11 cellular contexts compared by ENCODE assay signal in the genomic region with DNA sequence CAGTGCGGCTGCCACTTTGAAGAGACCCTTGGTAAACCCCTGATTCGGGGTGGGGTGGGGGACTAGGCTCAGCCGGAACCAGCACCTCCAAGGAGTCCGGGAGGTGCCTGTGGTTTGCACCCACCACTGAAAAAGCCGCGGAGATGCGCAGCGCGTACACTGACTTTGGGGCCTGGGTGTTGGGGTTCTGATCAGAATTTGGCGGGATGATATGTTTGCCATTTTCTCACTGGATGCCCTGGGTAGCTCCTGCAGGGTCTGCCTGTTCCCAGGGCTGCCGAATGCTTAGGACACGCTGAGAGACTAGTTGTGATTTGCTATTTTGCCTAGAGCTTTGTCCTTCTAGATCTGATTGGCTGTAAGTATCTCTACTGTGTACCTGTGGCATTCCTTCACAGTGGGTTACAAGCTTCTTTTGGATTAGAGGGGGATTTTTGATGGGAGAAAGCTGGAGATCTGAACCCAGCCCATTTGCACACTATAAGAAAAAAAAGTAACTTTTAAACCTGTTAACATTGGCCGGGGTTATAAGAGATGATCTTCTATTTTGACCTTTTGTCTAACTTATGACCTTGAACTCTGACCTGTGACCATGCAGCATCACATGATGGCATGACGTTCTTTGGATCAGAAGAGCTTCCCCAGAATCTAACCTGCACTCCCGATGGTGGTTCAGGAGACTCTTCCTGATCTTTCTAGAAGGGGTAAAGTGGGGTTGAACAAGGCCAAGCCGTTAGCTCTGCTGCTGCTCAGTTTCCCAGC. TPM values are rescaled to one million over a fixed set of nuclear protein-coding genes. Genes with fewer than 3 reads are reported as not detected.
DNase-seq lines count a peak whose midpoint lies in the region; ATAC-seq and TF ChIP-seq lines count a peak whose summit lies in the region.
"Had no signal": no experiment of that assay in that cellular context is flagged by ENCODE, and none has a peak within 500 bp of the region (broad histone marks: within the 10 kb centered on the region; RNA-seq: fewer than 3 reads in every experiment).

No MANE protein-coding gene starts in this region.

- peak overlapping the region; percentile 31 for H3K4me3 Mint-ChIP-seq in nephron progenitor cell
- H3K4me3 Mint-ChIP-seq in activated T-cell treated with anti-CD3 and anti-CD28 coated beads, Interleukin-2, amount 50 U/mL, for 4 hours = no peak overlapping the region

- H3K36me3 Mint-ChIP-seq in nephron progenitor cell (ENCODE audit: low read depth) = no peaks in the 10 kb centered on the region
- no peaks in the 10 kb centered on the region for H3K36me3 Mint-ChIP-seq in activated T-cell treated with anti-CD3 and anti-CD28 coated beads, Interleukin-2, amount 50 U/mL, for 4 hours (ENCODE audit: insufficient read depth)

- H3K27ac Mint-ChIP-seq in nephron progenitor cell = peak overlapping the region; percentile 72

- H3K4me1 Mint-ChIP-seq in nephron progenitor cell = peaks cover 90% of the 10 kb centered on the region
- H3K4me1 Mint-ChIP-seq in activated T-cell treated with anti-CD3 and anti-CD28 coated beads, Interleukin-2, amount 50 U/mL, for 4 hours (ENCODE audit: low read depth) = no peaks in the 10 kb centered on the region

- H3K9me3 ChIP-seq in SK-N-MC (ENCODE audit: low read depth, low read length) (no peaks in the 10 kb centered on the region), esophagus (ENCODE audit: control insufficient read depth in 2 of 2, insufficient read depth in 1 of 2, low read depth in 1 of 2, low read length in 1 of 2) (no peaks in the 10 kb centered on the region), tibial artery (no peaks in the 10 kb centered on the region)

- H3K27ac ChIP-seq in SK-N-MC (peak overlapping the region; percentile 88), esophagus (ENCODE audit: low read depth in 2 of 2, low read length in 1 of 2) (peak overlapping the region; percentile 60 to 78), tibial artery (peak overlapping the region; percentile 92 to 94)

- DNase-seq in SK-N-MC (ENCODE audit: low read depth, low spot score) (no peak), nephron progenitor cell (no peak), tibial artery (no peak), NCI-H446 (lab: John Stamatoyannopoulos, UW) (no peak), NCI-H1436 (lab: John Stamatoyannopoulos, UW) (no peak)
- DNase-seq in activated T-cell treated with anti-CD3 and anti-CD28 coated beads, Interleukin-2, amount 50 U/mL, for 4 hours = no peak
- DNase-seq: DMS153; NCI-H510A treated with DMSO at 0.1 percent for 48 hours; stimulated activated CD4-positive, alpha-beta T cell treated with anti-CD3 and anti-CD28 coated beads, Interleukin-2, amount 100 ng/mL, for 48 hours; SW 1271 had no signal

- WGBS in esophagus, 2 donors = 76 to 79% methylated on average over 16 of the region's 16 CpGs

- H3K4me3 ChIP-seq in SK-N-MC (peak overlapping the region; percentile 90), esophagus (ENCODE audit: low read depth in 1 of 2, low read length in 2 of 2) (peak overlapping the region; percentile 23 to 41), tibial artery (peak overlapping the region; percentile 73 to 75)

- intact Hi-C loops in tibial artery (cut with DNase I; ENCODE audit: low total_unique reads) = loop anchor here (5.0 kb wide), 1 partner anchor 414 kb away; no protein-coding TSS in a partner anchor

- H3K4me1 ChIP-seq in esophagus (ENCODE audit: control insufficient read depth in 2 of 2, insufficient read depth in 2 of 2, low read length in 1 of 2) (peaks cover 0 to 2% of the 10 kb centered on the region in 2 donors), tibial artery (peaks cover 0 to 47% (median 27%) of the 10 kb centered on the region in 4 donors)

- TF ChIP-seq CTCF in nephron progenitor cell (IDR thresholded peaks at IDR 0.05) (no peak), tibial artery (IDR thresholded peaks at IDR 0.05) (no peak)

- H3K27me3 ChIP-seq in esophagus (ENCODE audit: control insufficient read depth in 1 of 2, insufficient read depth in 2 of 2, low read length in 2 of 2) (no peaks in the 10 kb centered on the region), tibial artery (no peaks in the 10 kb centered on the region)

- H3K36me3 ChIP-seq in SK-N-MC (ENCODE audit: insufficient read depth, low read length) = peaks cover 9% of the 10 kb centered on the region; the same call in 1 of the 2 replicates
- no peaks in the 10 kb centered on the region for H3K36me3 ChIP-seq in esophagus (ENCODE audit: control insufficient read depth in 2 of 2, insufficient read depth in 2 of 2, low read length in 1 of 2)
- no peaks in the 10 kb centered on the region for H3K36me3 ChIP-seq in tibial artery

- no peaks in the 10 kb centered on the region for H3K9me3 Mint-ChIP-seq in nephron progenitor cell
- H3K9me3 Mint-ChIP-seq in activated T-cell treated with anti-CD3 and anti-CD28 coated beads, Interleukin-2, amount 50 U/mL, for 4 hours = no peaks in the 10 kb centered on the region

- peaks cover 6% of the 10 kb centered on the region for H3K27me3 Mint-ChIP-seq in nephron progenitor cell (ENCODE audit: low read depth, poor library complexity)
- H3K27me3 Mint-ChIP-seq in activated T-cell treated with anti-CD3 and anti-CD28 coated beads, Interleukin-2, amount 50 U/mL, for 4 hours (ENCODE audit: low read depth) = peaks cover 17% of the 10 kb centered on the region

- ATAC-seq in activated T-cell treated with anti-CD3 and anti-CD28 coated beads, Interleukin-2, amount 50 U/mL, for 4 hours = no peak

- peak overlapping the region; percentile 72 for H3K9ac ChIP-seq in SK-N-MC (ENCODE audit: insufficient read length)

RNA-seq across cellular contexts. Expression of a gene that starts 1.6 kb away (rescaled TPM):
- polyA plus RNA-seq in esophagus = under 1 TPM; 0.24 to 0.64 TPM
- not detected for total RNA-seq in activated T-cell treated with anti-CD3 and anti-CD28 coated beads, Interleukin-2, amount 50 U/mL, for 4 hours

Comparison
In these comparisons a context has a peak if more than half of its experiments do, and no peak if none do; other contexts are left out.
1. H3K4me3 ChIP-seq: peak in every context shown above with its lines; median percentile 90 in SK-N-MC; 74 in tibial artery; 32 in esophagus.